Comparison of ENCODE assay signal across 1 cellular context in the genomic region with DNA sequence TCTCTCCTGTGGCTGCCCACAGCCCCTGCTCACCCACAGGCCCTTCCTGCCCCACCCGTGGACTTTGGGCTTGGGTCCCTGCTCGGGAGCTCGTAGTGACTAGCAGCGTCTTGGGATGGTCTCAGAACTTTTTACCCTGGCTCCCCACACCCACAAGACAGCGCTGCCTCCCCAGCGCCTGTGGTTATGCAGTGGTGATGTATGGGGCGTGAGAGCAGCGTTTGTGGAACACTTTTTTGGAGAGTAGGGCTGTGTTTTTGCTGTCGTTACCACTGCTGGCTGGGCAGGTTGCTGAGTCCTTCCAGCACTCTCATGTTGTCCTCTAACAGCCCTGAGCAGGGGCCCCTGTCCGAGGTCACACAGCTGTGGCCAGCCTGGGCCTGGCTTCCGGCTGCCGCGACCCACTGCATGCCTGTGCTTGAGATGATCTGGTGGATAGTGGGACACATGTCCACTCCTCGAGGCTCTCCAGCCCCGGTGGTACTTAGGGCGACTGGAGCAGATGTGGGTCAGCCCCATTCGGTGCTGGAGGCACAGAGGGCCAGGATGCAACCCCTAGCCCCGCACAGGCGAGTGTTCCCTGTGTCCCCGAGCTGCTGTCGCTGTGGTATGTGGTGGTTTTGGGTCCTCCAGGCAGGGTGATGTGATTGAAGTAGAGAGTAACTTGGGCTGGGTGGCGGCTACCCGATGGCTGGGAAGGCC.
TF ChIP-seq lines count a peak whose summit lies in the region.

No MANE protein-coding gene starts in this region.

TF ChIP-seq in HepG2, 621 proteins besides CTCF, POLR2A, EP300 and RAD21 (continued from another document and continues in another):
- TF ChIP-seq, protein P1, sequence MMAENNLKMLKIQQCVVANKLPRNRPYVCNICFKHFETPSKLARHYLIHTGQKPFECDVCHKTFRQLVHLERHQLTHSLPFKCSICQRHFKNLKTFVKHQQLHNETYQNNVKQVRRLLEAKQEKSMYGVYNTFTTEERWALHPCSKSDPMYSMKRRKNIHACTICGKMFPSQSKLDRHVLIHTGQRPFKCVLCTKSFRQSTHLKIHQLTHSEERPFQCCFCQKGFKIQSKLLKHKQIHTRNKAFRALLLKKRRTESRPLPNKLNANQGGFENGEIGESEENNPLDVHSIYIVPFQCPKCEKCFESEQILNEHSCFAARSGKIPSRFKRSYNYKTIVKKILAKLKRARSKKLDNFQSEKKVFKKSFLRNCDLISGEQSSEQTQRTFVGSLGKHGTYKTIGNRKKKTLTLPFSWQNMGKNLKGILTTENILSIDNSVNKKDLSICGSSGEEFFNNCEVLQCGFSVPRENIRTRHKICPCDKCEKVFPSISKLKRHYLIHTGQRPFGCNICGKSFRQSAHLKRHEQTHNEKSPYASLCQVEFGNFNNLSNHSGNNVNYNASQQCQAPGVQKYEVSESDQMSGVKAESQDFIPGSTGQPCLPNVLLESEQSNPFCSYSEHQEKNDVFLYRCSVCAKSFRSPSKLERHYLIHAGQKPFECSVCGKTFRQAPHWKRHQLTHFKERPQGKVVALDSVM (CRISPR knock-in tag; IDR thresholded peaks at IDR 0.05), result peak; percentile 41
- TF ChIP-seq BORCS8-MEF2B (CRISPR knock-in tag; IDR thresholded peaks at IDR 0.05) (no peak), ZNF333 (CRISPR knock-in tag; IDR thresholded peaks at IDR 0.05; ENCODE audit: borderline replicate concordance) (peak; percentile 61; the same call in 1 of the 2 replicates), ZNF121 (CRISPR knock-in tag; IDR thresholded peaks at IDR 0.05) (peak; percentile 98), KDM4B (CRISPR knock-in tag; IDR thresholded peaks at IDR 0.05) (no peak), ONECUT2 (CRISPR knock-in tag; IDR thresholded peaks at IDR 0.05) (no peak), NBN (conservative IDR thresholded peaks at IDR 0.05) (no peak), SMARCC2 (IDR thresholded peaks at IDR 0.05) (no peak), ZNF292 (CRISPR knock-in tag; IDR thresholded peaks at IDR 0.05; ENCODE audit: borderline replicate concordance, low read depth) (no peak; the same call in 1 of the 2 replicates), ZNF44 (CRISPR knock-in tag; IDR thresholded peaks at IDR 0.05) (no peak), CC2D1A (CRISPR knock-in tag; IDR thresholded peaks at IDR 0.05) (no peak), NCOA2 (CRISPR knock-in tag; IDR thresholded peaks at IDR 0.05) (0 out of 2 replicates have a peak, but pooled peaks have one; percentile 11), ZNF234 (CRISPR knock-in tag; conservative IDR thresholded peaks at IDR 0.05) (no peak), CAMTA2 (CRISPR knock-in tag; IDR thresholded peaks at IDR 0.05; ENCODE audit: borderline replicate concordance) (no peak; the same call in 1 of the 2 replicates), CBX2 (IDR thresholded peaks at IDR 0.05; ENCODE audit: low read depth, low read length) (no peak), CBX2 (CRISPR knock-in tag; IDR thresholded peaks at IDR 0.05; ENCODE audit: low read depth) (no peak), ZNF317 (CRISPR knock-in tag; IDR thresholded peaks at IDR 0.05) (no peak), ZNF564 (CRISPR knock-in tag; IDR thresholded peaks at IDR 0.05) (0 out of 2 replicates have a peak, but pooled peaks have one; percentile 44), CREM (IDR thresholded peaks at IDR 0.05) (no peak), CREM (CRISPR knock-in tag; IDR thresholded peaks at IDR 0.05) (no peak), SOX13 (IDR thresholded peaks at IDR 0.05) (no peak), SOX13 (CRISPR knock-in tag; conservative IDR thresholded peaks at IDR 0.05 in 1 of 2, IDR thresholded peaks at IDR 0.05 in 1 of 2) (no peak; a peak in 1 of 4 replicates), TBX3 (IDR thresholded peaks at IDR 0.05; ENCODE audit: borderline replicate concordance) (no peak), FOXK2 (IDR thresholded peaks at IDR 0.05) (no peak), ARID2 (CRISPR knock-in tag; IDR thresholded peaks at IDR 0.05; ENCODE audit: borderline replicate concordance) (no peak), ZNF160 (CRISPR knock-in tag; IDR thresholded peaks at IDR 0.05) (no peak), MYC (CRISPR knock-in tag; IDR thresholded peaks at IDR 0.05; ENCODE audit: borderline replicate concordance) (peak; percentile 64), GATAD1 (CRISPR knock-in tag; IDR thresholded peaks at IDR 0.05) (0 out of 2 replicates have a peak, but pooled peaks have one; percentile 10), PHF5A (CRISPR knock-in tag; IDR thresholded peaks at IDR 0.05; ENCODE audit: low read depth, unreplicated experiment) (no peak), ZC3H13 (CRISPR knock-in tag; IDR thresholded peaks at IDR 0.05) (no peak), KDM3A (CRISPR knock-in tag; IDR thresholded peaks at IDR 0.05; ENCODE audit: low read depth) (no peak), MYNN (CRISPR knock-in tag; IDR thresholded peaks at IDR 0.05; ENCODE audit: low read depth) (no peak), ZKSCAN1 (IDR thresholded peaks at IDR 0.05; ENCODE audit: low read length) (no peak), TAF1 (CRISPR knock-in tag; IDR thresholded peaks at IDR 0.05) (0 out of 2 replicates have a peak, but pooled peaks have one; percentile 19), ISL2 (CRISPR knock-in tag; IDR thresholded peaks at IDR 0.05) (peak; percentile 63), CBX1 (IDR thresholded peaks at IDR 0.05; ENCODE audit: low read depth) (no peak), MED13 (CRISPR knock-in tag; IDR thresholded peaks at IDR 0.05) (no peak), ZNF660 (CRISPR knock-in tag; IDR thresholded peaks at IDR 0.05; ENCODE audit: borderline replicate concordance, low read depth) (no peak), TEAD2 (CRISPR knock-in tag; IDR thresholded peaks at IDR 0.05) (0 out of 2 replicates have a peak, but pooled peaks have one; percentile 35), ZBTB3 (CRISPR knock-in tag; IDR thresholded peaks at IDR 0.05; ENCODE audit: borderline replicate concordance, low read depth) (no peak)
- TF ChIP-seq, protein P2, sequence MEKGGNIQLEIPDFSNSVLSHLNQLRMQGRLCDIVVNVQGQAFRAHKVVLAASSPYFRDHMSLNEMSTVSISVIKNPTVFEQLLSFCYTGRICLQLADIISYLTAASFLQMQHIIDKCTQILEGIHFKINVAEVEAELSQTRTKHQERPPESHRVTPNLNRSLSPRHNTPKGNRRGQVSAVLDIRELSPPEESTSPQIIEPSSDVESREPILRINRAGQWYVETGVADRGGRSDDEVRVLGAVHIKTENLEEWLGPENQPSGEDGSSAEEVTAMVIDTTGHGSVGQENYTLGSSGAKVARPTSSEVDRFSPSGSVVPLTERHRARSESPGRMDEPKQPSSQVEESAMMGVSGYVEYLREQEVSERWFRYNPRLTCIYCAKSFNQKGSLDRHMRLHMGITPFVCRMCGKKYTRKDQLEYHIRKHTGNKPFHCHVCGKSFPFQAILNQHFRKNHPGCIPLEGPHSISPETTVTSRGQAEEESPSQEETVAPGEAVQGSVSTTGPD (CRISPR knock-in tag; IDR thresholded peaks at IDR 0.05), result no peak
- TF ChIP-seq, protein P3, sequence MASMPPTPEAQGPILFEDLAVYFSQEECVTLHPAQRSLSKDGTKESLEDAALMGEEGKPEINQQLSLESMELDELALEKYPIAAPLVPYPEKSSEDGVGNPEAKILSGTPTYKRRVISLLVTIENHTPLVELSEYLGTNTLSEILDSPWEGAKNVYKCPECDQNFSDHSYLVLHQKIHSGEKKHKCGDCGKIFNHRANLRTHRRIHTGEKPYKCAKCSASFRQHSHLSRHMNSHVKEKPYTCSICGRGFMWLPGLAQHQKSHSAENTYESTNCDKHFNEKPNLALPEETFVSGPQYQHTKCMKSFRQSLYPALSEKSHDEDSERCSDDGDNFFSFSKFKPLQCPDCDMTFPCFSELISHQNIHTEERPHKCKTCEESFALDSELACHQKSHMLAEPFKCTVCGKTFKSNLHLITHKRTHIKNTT (CRISPR knock-in tag; IDR thresholded peaks at IDR 0.05), result no peak
- TF ChIP-seq, protein P4, sequence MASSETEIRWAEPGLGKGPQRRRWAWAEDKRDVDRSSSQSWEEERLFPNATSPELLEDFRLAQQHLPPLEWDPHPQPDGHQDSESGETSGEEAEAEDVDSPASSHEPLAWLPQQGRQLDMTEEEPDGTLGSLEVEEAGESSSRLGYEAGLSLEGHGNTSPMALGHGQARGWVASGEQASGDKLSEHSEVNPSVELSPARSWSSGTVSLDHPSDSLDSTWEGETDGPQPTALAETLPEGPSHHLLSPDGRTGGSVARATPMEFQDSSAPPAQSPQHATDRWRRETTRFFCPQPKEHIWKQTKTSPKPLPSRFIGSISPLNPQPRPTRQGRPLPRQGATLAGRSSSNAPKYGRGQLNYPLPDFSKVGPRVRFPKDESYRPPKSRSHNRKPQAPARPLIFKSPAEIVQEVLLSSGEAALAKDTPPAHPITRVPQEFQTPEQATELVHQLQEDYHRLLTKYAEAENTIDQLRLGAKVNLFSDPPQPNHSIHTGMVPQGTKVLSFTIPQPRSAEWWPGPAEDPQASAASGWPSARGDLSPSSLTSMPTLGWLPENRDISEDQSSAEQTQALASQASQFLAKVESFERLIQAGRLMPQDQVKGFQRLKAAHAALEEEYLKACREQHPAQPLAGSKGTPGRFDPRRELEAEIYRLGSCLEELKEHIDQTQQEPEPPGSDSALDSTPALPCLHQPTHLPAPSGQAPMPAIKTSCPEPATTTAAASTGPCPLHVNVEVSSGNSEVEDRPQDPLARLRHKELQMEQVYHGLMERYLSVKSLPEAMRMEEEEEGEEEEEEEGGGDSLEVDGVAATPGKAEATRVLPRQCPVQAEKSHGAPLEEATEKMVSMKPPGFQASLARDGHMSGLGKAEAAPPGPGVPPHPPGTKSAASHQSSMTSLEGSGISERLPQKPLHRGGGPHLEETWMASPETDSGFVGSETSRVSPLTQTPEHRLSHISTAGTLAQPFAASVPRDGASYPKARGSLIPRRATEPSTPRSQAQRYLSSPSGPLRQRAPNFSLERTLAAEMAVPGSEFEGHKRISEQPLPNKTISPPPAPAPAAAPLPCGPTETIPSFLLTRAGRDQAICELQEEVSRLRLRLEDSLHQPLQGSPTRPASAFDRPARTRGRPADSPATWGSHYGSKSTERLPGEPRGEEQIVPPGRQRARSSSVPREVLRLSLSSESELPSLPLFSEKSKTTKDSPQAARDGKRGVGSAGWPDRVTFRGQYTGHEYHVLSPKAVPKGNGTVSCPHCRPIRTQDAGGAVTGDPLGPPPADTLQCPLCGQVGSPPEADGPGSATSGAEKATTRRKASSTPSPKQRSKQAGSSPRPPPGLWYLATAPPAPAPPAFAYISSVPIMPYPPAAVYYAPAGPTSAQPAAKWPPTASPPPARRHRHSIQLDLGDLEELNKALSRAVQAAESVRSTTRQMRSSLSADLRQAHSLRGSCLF (CRISPR knock-in tag; IDR thresholded peaks at IDR 0.05; ENCODE audit: borderline replicate concordance), result no peak
- TF ChIP-seq, protein P5, sequence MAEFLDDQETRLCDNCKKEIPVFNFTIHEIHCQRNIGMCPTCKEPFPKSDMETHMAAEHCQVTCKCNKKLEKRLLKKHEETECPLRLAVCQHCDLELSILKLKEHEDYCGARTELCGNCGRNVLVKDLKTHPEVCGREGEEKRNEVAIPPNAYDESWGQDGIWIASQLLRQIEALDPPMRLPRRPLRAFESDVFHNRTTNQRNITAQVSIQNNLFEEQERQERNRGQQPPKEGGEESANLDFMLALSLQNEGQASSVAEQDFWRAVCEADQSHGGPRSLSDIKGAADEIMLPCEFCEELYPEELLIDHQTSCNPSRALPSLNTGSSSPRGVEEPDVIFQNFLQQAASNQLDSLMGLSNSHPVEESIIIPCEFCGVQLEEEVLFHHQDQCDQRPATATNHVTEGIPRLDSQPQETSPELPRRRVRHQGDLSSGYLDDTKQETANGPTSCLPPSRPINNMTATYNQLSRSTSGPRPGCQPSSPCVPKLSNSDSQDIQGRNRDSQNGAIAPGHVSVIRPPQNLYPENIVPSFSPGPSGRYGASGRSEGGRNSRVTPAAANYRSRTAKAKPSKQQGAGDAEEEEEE (CRISPR knock-in tag; IDR thresholded peaks at IDR 0.05; ENCODE audit: borderline replicate concordance), result no peak
- TF ChIP-seq, protein P6, sequence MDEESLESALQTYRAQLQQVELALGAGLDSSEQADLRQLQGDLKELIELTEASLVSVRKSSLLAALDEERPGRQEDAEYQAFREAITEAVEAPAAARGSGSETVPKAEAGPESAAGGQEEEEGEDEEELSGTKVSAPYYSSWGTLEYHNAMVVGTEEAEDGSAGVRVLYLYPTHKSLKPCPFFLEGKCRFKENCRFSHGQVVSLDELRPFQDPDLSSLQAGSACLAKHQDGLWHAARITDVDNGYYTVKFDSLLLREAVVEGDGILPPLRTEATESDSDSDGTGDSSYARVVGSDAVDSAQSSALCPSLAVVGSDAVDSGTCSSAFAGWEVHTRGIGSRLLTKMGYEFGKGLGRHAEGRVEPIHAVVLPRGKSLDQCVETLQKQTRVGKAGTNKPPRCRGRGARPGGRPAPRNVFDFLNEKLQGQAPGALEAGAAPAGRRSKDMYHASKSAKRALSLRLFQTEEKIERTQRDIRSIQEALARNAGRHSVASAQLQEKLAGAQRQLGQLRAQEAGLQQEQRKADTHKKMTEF (CRISPR knock-in tag; IDR thresholded peaks at IDR 0.05), result no peak
- TF ChIP-seq, protein P7, sequence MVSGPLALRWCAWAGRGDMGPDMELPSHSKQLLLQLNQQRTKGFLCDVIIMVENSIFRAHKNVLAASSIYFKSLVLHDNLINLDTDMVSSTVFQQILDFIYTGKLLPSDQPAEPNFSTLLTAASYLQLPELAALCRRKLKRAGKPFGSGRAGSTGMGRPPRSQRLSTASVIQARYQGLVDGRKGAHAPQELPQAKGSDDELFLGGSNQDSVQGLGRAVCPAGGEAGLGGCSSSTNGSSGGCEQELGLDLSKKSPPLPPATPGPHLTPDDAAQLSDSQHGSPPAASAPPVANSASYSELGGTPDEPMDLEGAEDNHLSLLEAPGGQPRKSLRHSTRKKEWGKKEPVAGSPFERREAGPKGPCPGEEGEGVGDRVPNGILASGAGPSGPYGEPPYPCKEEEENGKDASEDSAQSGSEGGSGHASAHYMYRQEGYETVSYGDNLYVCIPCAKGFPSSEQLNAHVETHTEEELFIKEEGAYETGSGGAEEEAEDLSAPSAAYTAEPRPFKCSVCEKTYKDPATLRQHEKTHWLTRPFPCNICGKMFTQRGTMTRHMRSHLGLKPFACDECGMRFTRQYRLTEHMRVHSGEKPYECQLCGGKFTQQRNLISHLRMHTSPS (CRISPR knock-in tag; IDR thresholded peaks at IDR 0.05; ENCODE audit: low read depth), result peak; percentile 50; the same call in 1 of the 2 replicates
- TF ChIP-seq, protein P8, sequence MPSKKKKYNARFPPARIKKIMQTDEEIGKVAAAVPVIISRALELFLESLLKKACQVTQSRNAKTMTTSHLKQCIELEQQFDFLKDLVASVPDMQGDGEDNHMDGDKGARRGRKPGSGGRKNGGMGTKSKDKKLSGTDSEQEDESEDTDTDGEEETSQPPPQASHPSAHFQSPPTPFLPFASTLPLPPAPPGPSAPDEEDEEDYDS (CRISPR knock-in tag; IDR thresholded peaks at IDR 0.05), result no peak
- TF ChIP-seq, protein P9, sequence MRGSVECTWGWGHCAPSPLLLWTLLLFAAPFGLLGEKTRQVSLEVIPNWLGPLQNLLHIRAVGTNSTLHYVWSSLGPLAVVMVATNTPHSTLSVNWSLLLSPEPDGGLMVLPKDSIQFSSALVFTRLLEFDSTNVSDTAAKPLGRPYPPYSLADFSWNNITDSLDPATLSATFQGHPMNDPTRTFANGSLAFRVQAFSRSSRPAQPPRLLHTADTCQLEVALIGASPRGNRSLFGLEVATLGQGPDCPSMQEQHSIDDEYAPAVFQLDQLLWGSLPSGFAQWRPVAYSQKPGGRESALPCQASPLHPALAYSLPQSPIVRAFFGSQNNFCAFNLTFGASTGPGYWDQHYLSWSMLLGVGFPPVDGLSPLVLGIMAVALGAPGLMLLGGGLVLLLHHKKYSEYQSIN (CRISPR knock-in tag; IDR thresholded peaks at IDR 0.05; ENCODE audit: borderline replicate concordance), result no peak
